ENCODE assay signal across 9 cellular contexts in genomic region chr9:18396102-18396728, GRCh38.
DNase-seq lines count a peak whose midpoint lies in the region; ATAC-seq, FAIRE-seq and TF ChIP-seq lines count a peak whose summit lies in the region.
"Had no signal": no experiment of that assay in that cellular context is flagged by ENCODE, and none has a peak within 500 bp of the region (broad histone marks: within the 10 kb centered on the region; RNA-seq: fewer than 3 reads in every experiment).

No MANE protein-coding gene starts in this region.

- H3K36me3 ChIP-seq in osteoblast (ENCODE audit: insufficient read depth, low read length): no peaks in the 10 kb centered on the region

- H3K4me2 ChIP-seq in osteoblast (ENCODE audit: insufficient read depth, low read length): no peak overlapping the region

- H3K4me1 ChIP-seq in osteoblast (ENCODE audit: insufficient read depth, low read length): peaks cover 12% of the 10 kb centered on the region

- no peak for ATAC-seq in stimulated activated naive CD8-positive, alpha-beta T cell treated with anti-CD3 and anti-CD28 coated beads, Interleukin-15, Interleukin-2, amounts not matched to agents 100 U/mL and 50 U/mL, for 24 hours
- no peak for ATAC-seq in HG02588 (IDR thresholded peaks at IDR 0.05; ENCODE audit: unreplicated experiment)

- FAIRE-seq in G401.6 (lab: Jason Lieb, UNC): peak; percentile 97

- H3K27ac ChIP-seq in osteoblast (ENCODE audit: low read depth, low read length): no peak overlapping the region

- no peaks in the 10 kb centered on the region for H3K27me3 ChIP-seq in osteoblast (ENCODE audit: insufficient read depth, low read length)

- H2AFZ ChIP-seq in osteoblast (ENCODE audit: low read length): no peak overlapping the region

- H3K4me3 ChIP-seq in osteoblast (ENCODE audit: insufficient read depth, low read length): no peak overlapping the region

- TF ChIP-seq CTCF in osteoblast (IDR thresholded peaks at IDR 0.05; ENCODE audit: extremely low read depth, low read depth, low read length): peak; percentile 39

- H3K9me3 ChIP-seq in osteoblast (ENCODE audit: low read depth, low read length): no peaks in the 10 kb centered on the region

- H3K79me2 ChIP-seq in osteoblast (ENCODE audit: insufficient read depth, low read length): no peaks in the 10 kb centered on the region

- peak; percentile 27 for DNase-seq in NAMALWA (ENCODE audit: low spot score)
- DNase-seq in astrocyte of the hippocampus (ENCODE audit: low read depth, low spot score): peak; percentile 32
- DNase-seq in osteoblast (ENCODE audit: insufficient read length, low spot score, missing footprints): no peak
- no peak for DNase-seq in GDM1 (lab: John Stamatoyannopoulos, UW)
- no peak for DNase-seq in stimulated activated naive CD8-positive, alpha-beta T cell treated with anti-CD3 and anti-CD28 coated beads, Interleukin-15, Interleukin-2, amounts not matched to agents 100 U/mL and 50 U/mL, for 24 hours
- no peak for DNase-seq in 8988T
- DNase-seq: stimulated activated naive CD4-positive, alpha-beta T cell had no signal

- H4K20me1 ChIP-seq in osteoblast (ENCODE audit: insufficient read depth, low read length): no peaks in the 10 kb centered on the region

Comparison
In these comparisons a context has a peak if more than half of its experiments do, and no peak if none do; other contexts are left out.
1. DNase-seq: peak in NAMALWA (single experiment) and astrocyte of the hippocampus (single experiment); none in osteoblast (single experiment), GDM1 (single experiment), stimulated activated naive CD8-positive, alpha-beta T cell treated with anti-CD3 and anti-CD28 coated beads, Interleukin-15, Interleukin-2, amounts not matched to agents 100 U/mL and 50 U/mL, for 24 hours (single experiment) and 8988T (single experiment).